In the genomic region with DNA sequence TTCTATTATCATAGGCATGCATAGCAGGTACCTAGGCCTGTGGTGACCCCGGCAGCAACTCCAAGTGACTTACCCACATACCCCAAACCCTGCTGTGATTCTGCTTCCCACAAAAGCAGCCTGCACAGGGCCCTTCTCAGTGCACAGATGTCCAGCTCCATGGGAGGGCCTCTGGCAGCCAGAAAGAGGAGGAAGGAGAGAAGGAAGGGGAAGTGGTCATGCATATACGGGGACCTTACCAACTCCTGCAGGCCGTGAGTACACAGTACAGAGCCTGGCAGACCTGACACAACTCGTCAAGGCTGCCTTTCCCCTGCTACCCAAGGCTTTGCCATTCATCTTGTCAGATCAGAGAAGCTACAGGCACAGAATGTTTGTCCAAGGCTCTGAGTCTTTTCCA, we compare ENCODE assay signal across 1 cellular context.
TF ChIP-seq lines count a peak whose summit lies in the region.

No MANE protein-coding gene starts in this region.

TF ChIP-seq in IMR-90, 13 proteins besides CTCF, POLR2A, EP300 and RAD21 (continued from another document):
- TF ChIP-seq MXI1 (IDR thresholded peaks at IDR 0.05; ENCODE audit: borderline replicate concordance, low read depth, low read length) (no peak), USF2 (IDR thresholded peaks at IDR 0.05; ENCODE audit: low read depth, low read length) (no peak), MAZ (IDR thresholded peaks at IDR 0.05; ENCODE audit: borderline replicate concordance, low read depth, low read length) (no peak), NFE2L2 (IDR thresholded peaks at IDR 0.05; ENCODE audit: low read depth, low read length) (no peak), CEBPB (IDR thresholded peaks at IDR 0.05; ENCODE audit: low read depth, low read length) (no peak), RCOR1 (IDR thresholded peaks at IDR 0.05; ENCODE audit: insufficient replicate concordance, low read length) (no peak), SMC3 (IDR thresholded peaks at IDR 0.05; ENCODE audit: low read depth, low read length) (no peak), FOS (IDR thresholded peaks at IDR 0.05; ENCODE audit: low read depth, low read length) (no peak), BHLHE40 (IDR thresholded peaks at IDR 0.05; ENCODE audit: low read depth, low read length) (no peak)
